In the genomic region with DNA sequence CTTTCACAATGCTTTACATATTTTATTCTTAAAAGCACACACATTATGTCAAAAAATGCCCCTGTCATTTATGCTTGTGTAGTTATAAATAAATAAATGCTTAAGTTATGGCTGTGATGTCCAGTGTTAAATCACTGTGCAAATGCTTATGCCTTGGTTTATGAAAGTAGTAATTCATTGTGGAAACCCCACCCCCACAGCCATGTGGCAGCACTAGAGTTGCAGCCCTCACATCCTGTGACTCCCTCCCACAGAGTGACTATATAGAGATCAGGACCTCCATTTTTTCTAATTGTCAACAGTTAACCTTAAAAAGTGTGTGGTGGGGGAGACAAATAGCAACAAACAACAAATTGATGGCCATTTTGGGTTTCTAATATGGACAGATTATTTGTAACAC, we compare ENCODE assay signal across 10 cellular contexts. TPM values are rescaled to one million over a fixed set of nuclear protein-coding genes. Genes with fewer than 3 reads are reported as not detected.
DNase-seq lines count a peak whose midpoint lies in the region; ATAC-seq and TF ChIP-seq lines count a peak whose summit lies in the region.
"Had no signal": no experiment of that assay in that cellular context is flagged by ENCODE, and none has a peak within 500 bp of the region (broad histone marks: within the 10 kb centered on the region; RNA-seq: fewer than 3 reads in every experiment).

No MANE protein-coding gene starts in this region.

- H3K27ac Mint-ChIP-seq in CD4-positive, alpha-beta T cell: peak overlapping the region; percentile 93

- peak overlapping the region; percentile 95 for H3K27ac ChIP-seq in CD4-positive, alpha-beta T cell (ENCODE audit: low read depth, low read length)
- H3K27ac ChIP-seq in breast epithelium: no peak overlapping the region
- H3K27ac ChIP-seq: suprapubic skin had no signal

- no peaks in the 10 kb centered on the region for H3K27me3 ChIP-seq in CD4-positive, alpha-beta T cell (ENCODE audit: control insufficient read depth, insufficient read depth, low read length)
- peaks cover 2 to 44% of the 10 kb centered on the region in 2 donors for H3K27me3 ChIP-seq in breast epithelium

- H3K36me3 Mint-ChIP-seq in CD4-positive, alpha-beta T cell (ENCODE audit: low read depth): peaks cover 41% of the 10 kb centered on the region

- peak in 9 of 10 experiments; percentile 29 to 68 (median 50) for DNase-seq in CD4-positive, alpha-beta T cell
- peak; percentile 69 to 78 for DNase-seq in activated CD4-positive, alpha-beta T cell treated with anti-CD3 and anti-CD28 coated beads, Interleukin-2, amount 50 U/mL, for 48 hours
- DNase-seq in mucosa of descending colon (peak in 1 of 3 donors; percentile 49), SKM-1 (lab: John Stamatoyannopoulos, UW; ENCODE audit: unreplicated experiment) (no peak), breast epithelium (ENCODE audit: low spot score in 2 of 2) (no peak), DMS114 treated with DMSO at 0.1 percent for 48 hours (lab: John Stamatoyannopoulos, UW; ENCODE audit: unreplicated experiment) (no peak)
- DNase-seq: NCI-H510A treated with DMSO at 0.1 percent for 48 hours had no signal

- TF ChIP-seq POLR2A in breast epithelium (IDR thresholded peaks at IDR 0.05): no peak

- ATAC-seq in CD4-positive, alpha-beta T cell (ENCODE audit: poor library complexity): peak; percentile 77
- ATAC-seq in HG03432 (IDR thresholded peaks at IDR 0.05; ENCODE audit: unreplicated experiment): peak; percentile 46
- ATAC-seq in mucosa of descending colon: peak; percentile 50
- no peak for ATAC-seq in HG02678 (IDR thresholded peaks at IDR 0.05; ENCODE audit: unreplicated experiment)

- peak overlapping the region; percentile 92 for H3K4me3 Mint-ChIP-seq in CD4-positive, alpha-beta T cell

- H3K4me1 Mint-ChIP-seq in CD4-positive, alpha-beta T cell (ENCODE audit: low read depth): peaks cover 86% of the 10 kb centered on the region

- H3K4me1 ChIP-seq in mucosa of descending colon (ENCODE audit: low read depth) (no peaks in the 10 kb centered on the region), breast epithelium (no peaks in the 10 kb centered on the region)

- H3K36me3 ChIP-seq in mucosa of descending colon (ENCODE audit: low read depth) (no peaks in the 10 kb centered on the region), breast epithelium (no peaks in the 10 kb centered on the region)
- H3K36me3 ChIP-seq: suprapubic skin had no signal

- H3K4me3 ChIP-seq in mucosa of descending colon: no peak overlapping the region
- no peak overlapping the region for H3K4me3 ChIP-seq in breast epithelium
- H3K4me3 ChIP-seq: suprapubic skin had no signal

- TF ChIP-seq CTCF in CD4-positive, alpha-beta T cell (IDR thresholded peaks at IDR 0.05): no peak
- TF ChIP-seq CTCF in mucosa of descending colon (IDR thresholded peaks at IDR 0.05) (no peak), breast epithelium (IDR thresholded peaks at IDR 0.05) (no peak)

- intact Hi-C loops in CD4-positive, alpha-beta T cell (cut with DNase I, micrococcal nuclease): loop anchor here (1.0 to 2.0 kb wide), 3 partner anchors 13 to 26 kb away; no protein-coding TSS in a partner anchor
- intact Hi-C loops in mucosa of descending colon (cut with DNase I, micrococcal nuclease) (no loop called here), breast epithelium (cut with DNase I; ENCODE audit: low total_unique reads) (no loop called here)

- CTCF ChIA-PET in CD4-positive, alpha-beta T cell (lab: Charles Lee): interaction anchor here (1.0 to 1.7 kb wide), 4 partner anchors 10 to 76 kb away, joined by 3 to 7 read pairs (median 4); no protein-coding TSS in a partner anchor

- no peaks in the 10 kb centered on the region for H3K27me3 Mint-ChIP-seq in CD4-positive, alpha-beta T cell

- H3K9me3 ChIP-seq in CD4-positive, alpha-beta T cell (ENCODE audit: control insufficient read depth, low read length): no peaks in the 10 kb centered on the region
- H3K9me3 ChIP-seq in mucosa of descending colon (no peaks in the 10 kb centered on the region), breast epithelium (no peaks in the 10 kb centered on the region)
- H3K9me3 ChIP-seq: suprapubic skin had no signal

- POLR2A ChIA-PET in CD4-positive, alpha-beta T cell (lab: Charles Lee): interaction anchor here (0.9 to 6.3 kb wide), 7 partner anchors 10 to 76 kb away, joined by 3 to 66 read pairs (median 11); no protein-coding TSS in a partner anchor

- H3K9me3 Mint-ChIP-seq in CD4-positive, alpha-beta T cell: no peaks in the 10 kb centered on the region

RNA-seq across cellular contexts. Expression of gene SKAP1, which starts 2.4 kb away (rescaled TPM):
- 10 to 100 TPM; 92.0 to 95.1 TPM for total RNA-seq in CD4-positive, alpha-beta T cell
- total RNA-seq in mucosa of descending colon (1 to 10 TPM; 2.2 to 3.2 (median 2.4) TPM), breast epithelium (1 to 10 TPM; 1.1 to 7.5 (median 5.9) TPM)

Comparison
In these comparisons a context has a peak if more than half of its experiments do, and no peak if none do; other contexts are left out.
1. DNase-seq: peak in CD4-positive, alpha-beta T cell (9 of 10) and activated CD4-positive, alpha-beta T cell treated with anti-CD3 and anti-CD28 coated beads, Interleukin-2, amount 50 U/mL, for 48 hours (2 of 2); none in SKM-1 (single experiment), breast epithelium (0 of 2) and DMS114 treated with DMSO at 0.1 percent for 48 hours (single experiment).
2. RNA of gene SKAP1, which starts 2.4 kb away (total RNA-seq): 92.0 to 95.1 TPM in CD4-positive, alpha-beta T cell; 1.1 to 7.5 TPM in breast epithelium and 2.2 to 3.2 TPM in mucosa of descending colon; every median in the first group is over 10 times any median in the second.
3. intact Hi-C loops: an anchor here in CD4-positive, alpha-beta T cell (1.0 to 2.0 kb wide); none called in mucosa of descending colon and breast epithelium.